1 cellular context compared by ENCODE assay signal in genomic region chr3:57158813-57159678, GRCh38.
A peak's percentile ranks its signal among the peaks of the same experiment; 100 is the strongest.
TF ChIP-seq lines count a peak whose summit lies in the region.

No MANE protein-coding gene starts in this region.

TF ChIP-seq in H1, 55 proteins besides CTCF, POLR2A, EP300 and RAD21:
- TF ChIP-seq KDM4A (IDR thresholded peaks at IDR 0.05; ENCODE audit: low read depth, low read length, severe bottlenecking) (no peak), NANOG (IDR thresholded peaks at IDR 0.05; ENCODE audit: insufficient read depth, low read depth, low read length, poor library complexity, severe bottlenecking) (peak; percentile 66), POU5F1 (IDR thresholded peaks at IDR 0.05; ENCODE audit: low read depth, low read length) (no peak), HDAC6 (IDR thresholded peaks at IDR 0.05; ENCODE audit: low read depth, low read length) (no peak), CTBP2 (IDR thresholded peaks at IDR 0.05; ENCODE audit: borderline replicate concordance, insufficient read depth, insufficient read length, low read length) (peak; percentile 80), HDAC2 (IDR thresholded peaks at IDR 0.05; ENCODE audit: borderline replicate concordance in 1 of 2, low read depth in 2 of 2, low read length in 2 of 2) (0 out of 4 replicates have a peak, but pooled peaks of 1 of the 2 experiments have one; percentile 34), SIX5 (IDR thresholded peaks at IDR 0.05; ENCODE audit: low read depth, low read length) (no peak), NRF1 (IDR thresholded peaks at IDR 0.05; ENCODE audit: low read depth, low read length) (no peak), FOSL1 (IDR thresholded peaks at IDR 0.05; ENCODE audit: insufficient read depth, low read depth, low read length) (no peak), SP1 (IDR thresholded peaks at IDR 0.05; ENCODE audit: low read depth, low read length) (no peak), YY1 (IDR thresholded peaks at IDR 0.05; ENCODE audit: low read depth, low read length) (0 out of 2 replicates have a peak, but pooled peaks have one; percentile 14), EZH2 (IDR thresholded peaks at IDR 0.05; ENCODE audit: low read depth, low read length, severe bottlenecking) (no peak), CEBPB (IDR thresholded peaks at IDR 0.05; ENCODE audit: low read depth, low read length) (no peak), USF2 (IDR thresholded peaks at IDR 0.05; ENCODE audit: low read length) (no peak), CHD7 (IDR thresholded peaks at IDR 0.05; ENCODE audit: insufficient replicate concordance, low read length) (peak; percentile 27), SIN3A (conservative IDR thresholded peaks at IDR 0.05 in 1 of 2, IDR thresholded peaks at IDR 0.05 in 1 of 2; ENCODE audit: low read depth in 1 of 2, low read length in 2 of 2) (no peak), ZNF274 (IDR thresholded peaks at IDR 0.05; ENCODE audit: borderline replicate concordance, extremely low read depth, low read length) (no peak), BACH1 (IDR thresholded peaks at IDR 0.05; ENCODE audit: low read length) (no peak), SP4 (IDR thresholded peaks at IDR 0.05; ENCODE audit: low read length) (no peak), CBX8 (IDR thresholded peaks at IDR 0.05; ENCODE audit: borderline replicate concordance, low read depth, low read length) (no peak), TAF1 (IDR thresholded peaks at IDR 0.05; ENCODE audit: low read depth, low read length) (no peak), KDM1A (IDR thresholded peaks at IDR 0.05; ENCODE audit: borderline replicate concordance, low read length) (no peak), BRCA1 (IDR thresholded peaks at IDR 0.05; ENCODE audit: low read depth, low read length) (no peak), SUZ12 (IDR thresholded peaks at IDR 0.05; ENCODE audit: low read length) (0 out of 2 replicates have a peak, but pooled peaks have one; percentile 5), CHD2 (IDR thresholded peaks at IDR 0.05; ENCODE audit: low read length) (no peak), ATF3 (IDR thresholded peaks at IDR 0.05; ENCODE audit: insufficient read depth, low read depth, low read length) (no peak), SIRT6 (IDR thresholded peaks at IDR 0.05; ENCODE audit: low read length) (no peak), ATF2 (IDR thresholded peaks at IDR 0.05; ENCODE audit: low read length) (no peak), GABPA (IDR thresholded peaks at IDR 0.05; ENCODE audit: borderline replicate concordance, insufficient read depth, low read length) (no peak), CREB1 (IDR thresholded peaks at IDR 0.05) (no peak), GTF2F1 (IDR thresholded peaks at IDR 0.05; ENCODE audit: borderline replicate concordance, low read depth, low read length) (no peak), E2F6 (IDR thresholded peaks at IDR 0.05) (no peak), RXRA (IDR thresholded peaks at IDR 0.05; ENCODE audit: insufficient read depth, low read depth, low read length) (no peak), SRF (IDR thresholded peaks at IDR 0.05; ENCODE audit: low read depth, low read length) (no peak), TAF7 (optimal IDR thresholded peaks at IDR 0.05; ENCODE audit: borderline replicate concordance, low read depth, low read length) (no peak), TEAD4 (IDR thresholded peaks at IDR 0.05; ENCODE audit: low read depth, low read length) (peak; percentile 55; the same call in 1 of the 2 replicates), POLR2AphosphoS5 (IDR thresholded peaks at IDR 0.05; ENCODE audit: low read depth, low read length) (peak; percentile 18; the same call in 1 of the 2 replicates), PHF8 (conservative IDR thresholded peaks at IDR 0.05; ENCODE audit: low read depth, low read length) (no peak), CBX5 (IDR thresholded peaks at IDR 0.05; ENCODE audit: low read depth, low read length) (no peak), RNF2 (IDR thresholded peaks at IDR 0.05; ENCODE audit: borderline replicate concordance, low read depth, low read length, missing control alignments, poor library complexity, severe bottlenecking) (no peak), JUN (IDR thresholded peaks at IDR 0.05; ENCODE audit: low read depth, low read length) (no peak), RBBP5 (IDR thresholded peaks at IDR 0.05; ENCODE audit: borderline replicate concordance, low read depth, low read length) (no peak), MAFK (IDR thresholded peaks at IDR 0.05; ENCODE audit: low read depth, low read length) (no peak), EGR1 (IDR thresholded peaks at IDR 0.05; ENCODE audit: borderline replicate concordance, low read depth, low read length) (no peak), JUND (IDR thresholded peaks at IDR 0.05; ENCODE audit: low read length) (no peak), TBP (IDR thresholded peaks at IDR 0.05; ENCODE audit: low read depth, low read length) (no peak), KDM5A (IDR thresholded peaks at IDR 0.05; ENCODE audit: low read length) (no peak), ASH2L (IDR thresholded peaks at IDR 0.05; ENCODE audit: low read length) (no peak), TCF12 (IDR thresholded peaks at IDR 0.05; ENCODE audit: low read depth, low read length) (no peak)
